In the genomic region with DNA sequence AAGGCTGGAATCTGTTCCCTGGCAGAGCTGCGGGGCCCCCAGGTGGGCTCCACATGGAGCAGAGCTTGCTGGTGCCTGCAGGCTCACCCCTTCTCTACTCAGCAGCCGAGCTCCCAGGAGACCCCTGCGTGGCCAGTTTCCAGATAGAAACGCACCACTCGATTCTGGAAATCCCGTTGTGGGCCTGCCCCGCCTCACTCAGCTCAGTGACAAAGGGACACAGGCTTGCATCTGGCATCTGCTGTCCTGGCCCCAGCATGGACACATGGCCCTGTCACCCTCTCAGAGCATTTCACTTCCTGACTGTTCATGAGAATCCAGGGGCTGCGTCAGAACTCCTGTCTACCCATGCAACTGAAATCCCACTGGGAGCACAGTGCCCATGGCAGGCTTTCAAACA, we compare ENCODE assay signal across 27 cellular contexts. TPM values are rescaled to one million over a fixed set of nuclear protein-coding genes. Genes with fewer than 3 reads are reported as not detected.
"Had no signal": no experiment of that assay in that cellular context is flagged by ENCODE, and none has a peak within 500 bp of the region (broad histone marks: within the 10 kb centered on the region; RNA-seq: fewer than 3 reads in every experiment).

No MANE protein-coding gene starts in this region.

- H3K27me3 ChIP-seq: brain microvascular endothelial cell, colonic mucosa had no signal

- H3K27ac ChIP-seq: brain microvascular endothelial cell, colonic mucosa, heart left ventricle, WERI-Rb-1 had no signal

- H3K27ac Mint-ChIP-seq: activated B cell treated with CpG ODN at 0.5 μM for 24 hours; activated CD8-positive, alpha-beta T cell treated with anti-CD3 and anti-CD28 coated beads for 36 hours; activated naive CD8-positive, alpha-beta T cell; activated T-helper 17 cell treated with anti-CD3 and anti-CD28 coated beads, Interleukin-2, amount 50 U/mL, for 72 hours; T-helper 17 cell; T-helper 2 cell treated with Interferon-gamma antibody and Interleukin-4, amounts not matched to agents 5 μg/mL and 100 μg/mL, for 36 hours had no signal

- H3K9me3 ChIP-seq: colonic mucosa, heart left ventricle had no signal

- H3K4me1 Mint-ChIP-seq: activated B cell treated with CpG ODN at 0.5 μM for 24 hours; activated T-helper 17 cell treated with anti-CD3 and anti-CD28 coated beads, Interleukin-2, amount 50 U/mL, for 72 hours; T-helper 17 cell had no signal

- H3K4me1 ChIP-seq: colonic mucosa, heart left ventricle had no signal

- H3K9me3 Mint-ChIP-seq: activated B cell treated with CpG ODN at 0.5 μM for 24 hours; activated CD8-positive, alpha-beta T cell treated with anti-CD3 and anti-CD28 coated beads for 36 hours; activated T-cell treated with anti-CD3 and anti-CD28 coated beads, Interleukin-2, amount 50 U/mL, for 4 hours; activated T-helper 17 cell treated with anti-CD3 and anti-CD28 coated beads, Interleukin-2, amount 50 U/mL, for 72 hours; T-helper 2 cell treated with Interferon-gamma antibody and Interleukin-4, amounts not matched to agents 5 μg/mL and 100 μg/mL, for 36 hours had no signal

- DNase-seq: activated B cell treated with CpG ODN at 0.5 μM for 24 hours; activated CD4-positive, alpha-beta T cell treated with anti-CD3 and anti-CD28 coated beads for 48 hours; activated CD4-positive, alpha-beta T cell treated with anti-CD3 and anti-CD28 coated beads, Interleukin-2, amount 50 U/mL, for 1 hour; activated CD4-positive, alpha-beta T cell treated with anti-CD3 and anti-CD28 coated beads, Interleukin-2, amount 50 U/mL, for 48 hours; activated CD8-positive, alpha-beta memory T cell treated with anti-CD3 and anti-CD28 coated beads for 24 hours; activated CD8-positive, alpha-beta T cell treated with anti-CD3 and anti-CD28 coated beads for 36 hours; activated effector memory CD4-positive, alpha-beta T cell treated with Interleukin-2 at 50 U/mL for 16 hours; activated gamma-delta T cell treated with Interleukin-2 at 50 U/mL for 16 hours; activated naive CD4-positive, alpha-beta T cell treated with anti-CD3 and anti-CD28 coated beads, Interleukin-2, amount 50 U/mL, for 16 hours; activated naive CD4-positive, alpha-beta T cell treated with Interleukin-2 at 50 U/mL for 16 hours; activated T-cell treated with anti-CD3 and anti-CD28 coated beads, Interleukin-2, amount 50 U/mL, for 4 hours; amniotic stem cell; anterior cingulate cortex; brain microvascular endothelial cell; colonic mucosa; effector CD8-positive, alpha-beta T cell; foreskin fibroblast; heart left ventricle; T-helper 1 cell; T-helper 17 cell; T1000; WERI-Rb-1 had no signal

- H3K36me3 Mint-ChIP-seq: activated naive CD8-positive, alpha-beta T cell had no signal

- H3K4me3 Mint-ChIP-seq: activated B cell treated with CpG ODN at 0.5 μM for 24 hours; activated CD8-positive, alpha-beta T cell treated with anti-CD3 and anti-CD28 coated beads for 36 hours; activated naive CD8-positive, alpha-beta T cell; activated T-cell treated with anti-CD3 and anti-CD28 coated beads, Interleukin-2, amount 50 U/mL, for 4 hours; activated T-helper 17 cell treated with anti-CD3 and anti-CD28 coated beads, Interleukin-2, amount 50 U/mL, for 72 hours; T-helper 17 cell; T-helper 2 cell treated with Interferon-gamma antibody and Interleukin-4, amounts not matched to agents 5 μg/mL and 100 μg/mL, for 36 hours had no signal

- H3K36me3 ChIP-seq: brain microvascular endothelial cell, colonic mucosa, heart left ventricle, WERI-Rb-1 had no signal

- H3K4me3 ChIP-seq: colonic mucosa, heart left ventricle had no signal

RNA-seq across cellular contexts. Expression of gene C4orf50, which starts 20.5 kb away (rescaled TPM):
- total RNA-seq: activated B cell treated with CpG ODN at 0.5 μM for 24 hours, bronchial epithelial cell, epithelial cell of proximal tubule had no signal
- polyA plus RNA-seq: heart left ventricle had no signal
